ENCODE assay signal across 19 cellular contexts in genomic region chr11:126413426-126413825, GRCh38. TPM values are rescaled to one million over a fixed set of nuclear protein-coding genes. Genes with fewer than 3 reads are reported as not detected.
DNase-seq lines count a peak whose midpoint lies in the region; ATAC-seq and TF ChIP-seq lines count a peak whose summit lies in the region.
"Had no signal": no experiment of that assay in that cellular context is flagged by ENCODE, and none has a peak within 500 bp of the region (broad histone marks: within the 10 kb centered on the region; RNA-seq: fewer than 3 reads in every experiment).

No MANE protein-coding gene starts in this region.

- no peak overlapping the region for H2BK5ac ChIP-seq in H9 (ENCODE audit: insufficient read length, low read length)

- TF ChIP-seq EP300 in gastroesophageal sphincter (IDR thresholded peaks at IDR 0.05) = no peak
- TF ChIP-seq EP300 in stomach (IDR thresholded peaks at IDR 0.05) = no peak

- no peak for DNase-seq in heart left ventricle
- DNase-seq in cardiac septum (ENCODE audit: low spot score) = no peak
- DNase-seq in stomach = no peak
- DNase-seq in upper lobe of right lung = no peak
- DNase-seq in activated CD4-positive, alpha-beta memory T cell treated with anti-CD3 and anti-CD28 coated beads, Interleukin-2, amount 10 ng/mL, durations not matched to agents 7 days and 5 days = no peak
- no peak for DNase-seq in H9
- DNase-seq: CD8-positive, alpha-beta memory T cell; GF-D8; NCI-H1048; NCI-H1694 treated with DMSO at 0.1 percent for 48 hours; NCI-H345; NCI-H526 treated with DMSO at 0.1 percent for 48 hours; PC-3 had no signal

- H3K27me3 Mint-ChIP-seq in activated CD4-positive, alpha-beta memory T cell treated with anti-CD3 and anti-CD28 coated beads, Interleukin-2, amount 10 ng/mL, durations not matched to agents 7 days and 5 days = no peaks in the 10 kb centered on the region
- H3K27me3 Mint-ChIP-seq in H9 (ENCODE audit: low read depth) = no peaks in the 10 kb centered on the region
- H3K27me3 Mint-ChIP-seq: CD8-positive, alpha-beta memory T cell had no signal

- H3K4me3 Mint-ChIP-seq in activated CD4-positive, alpha-beta memory T cell treated with anti-CD3 and anti-CD28 coated beads, Interleukin-2, amount 10 ng/mL, durations not matched to agents 7 days and 5 days = no peak overlapping the region
- no peak overlapping the region for H3K4me3 Mint-ChIP-seq in H9
- H3K4me3 Mint-ChIP-seq: CD8-positive, alpha-beta memory T cell; GM23338 had no signal

- H2AK5ac ChIP-seq in H9 (ENCODE audit: insufficient read length, low read length) = no peak overlapping the region

- H3K27ac ChIP-seq in heart left ventricle (peak overlapping the region in 8 of 12 donors; percentile 4 to 93 (median 85)), gastroesophageal sphincter (peak overlapping the region in 3 of 4 donors; percentile 86 to 89 (median 88)), stomach (peak overlapping the region in 4 of 5 donors; percentile 77 to 90 (median 82)), upper lobe of right lung (peak overlapping the region; percentile 62), H9 (ENCODE audit: insufficient read length, low read depth, low read length) (no peak overlapping the region)
- H3K27ac ChIP-seq: 22Rv1, HL-60 had no signal

- H3K4me3 ChIP-seq in heart left ventricle (no peak overlapping the region), gastroesophageal sphincter (no peak overlapping the region), stomach (no peak overlapping the region), upper lobe of right lung (no peak overlapping the region)
- H3K4me3 ChIP-seq: GM23338, K562 had no signal

- ATAC-seq in heart left ventricle = no peak
- no peak for ATAC-seq in gastroesophageal sphincter
- no peak for ATAC-seq in upper lobe of right lung
- ATAC-seq in HG02938 (IDR thresholded peaks at IDR 0.05; ENCODE audit: unreplicated experiment) = no peak
- ATAC-seq: GM23338, K562, PC-3 had no signal

- no peak overlapping the region for H3T11ph ChIP-seq in H9 (ENCODE audit: low read length)

- H2BK12ac ChIP-seq in H9 (ENCODE audit: insufficient read length, low read depth, low read length) = no peak overlapping the region

- H3K27me3 ChIP-seq in heart left ventricle (no peaks in the 10 kb centered on the region), gastroesophageal sphincter (no peaks in the 10 kb centered on the region), stomach (no peaks in the 10 kb centered on the region), upper lobe of right lung (no peaks in the 10 kb centered on the region), H9 (ENCODE audit: insufficient read depth, low read length) (no peaks in the 10 kb centered on the region; the same call in 1 of the 2 replicates)

- H3K79me1 ChIP-seq in H9 (ENCODE audit: insufficient read depth, low read depth, low read length, poor library complexity, severe bottlenecking) = no peaks in the 10 kb centered on the region

- peaks cover 0 to 36% (median 28%) of the 10 kb centered on the region in 9 donors for H3K36me3 ChIP-seq in heart left ventricle
- H3K36me3 ChIP-seq in gastroesophageal sphincter = peaks cover 0 to 45% of the 10 kb centered on the region in 2 donors
- peaks cover 4 to 26% (median 24%) of the 10 kb centered on the region in 4 donors for H3K36me3 ChIP-seq in stomach
- peaks cover 14% of the 10 kb centered on the region for H3K36me3 ChIP-seq in upper lobe of right lung

- H3K23ac ChIP-seq in H9 (ENCODE audit: insufficient read length, low read depth, low read length) = no peak overlapping the region

- CTCF ChIA-PET in activated CD4-positive, alpha-beta memory T cell treated with anti-CD3 and anti-CD28 coated beads, Interleukin-2, amount 10 ng/mL, durations not matched to agents 7 days and 5 days (lab: Charles Lee) = interaction anchor here (1.7 kb wide), 1 partner anchor 8 kb away, joined by 6 read pairs; no protein-coding TSS in a partner anchor

- no peak overlapping the region for H4K5ac ChIP-seq in H9 (ENCODE audit: insufficient read length, low read depth, low read length)

- POLR2A ChIA-PET in activated CD4-positive, alpha-beta memory T cell treated with anti-CD3 and anti-CD28 coated beads, Interleukin-2, amount 10 ng/mL, durations not matched to agents 7 days and 5 days (lab: Charles Lee) = no interaction called here

- no peak overlapping the region for H3K27ac Mint-ChIP-seq in activated CD4-positive, alpha-beta memory T cell treated with anti-CD3 and anti-CD28 coated beads, Interleukin-2, amount 10 ng/mL, durations not matched to agents 7 days and 5 days
- H3K27ac Mint-ChIP-seq in H9 = no peak overlapping the region
- H3K27ac Mint-ChIP-seq: CD8-positive, alpha-beta memory T cell; GM23338 had no signal

- H3K14ac ChIP-seq in H9 (ENCODE audit: insufficient read depth, low read length) = no peak overlapping the region

- H3K4me1 Mint-ChIP-seq in activated CD4-positive, alpha-beta memory T cell treated with anti-CD3 and anti-CD28 coated beads, Interleukin-2, amount 10 ng/mL, durations not matched to agents 7 days and 5 days = peaks cover 7% of the 10 kb centered on the region
- peaks cover 0 to 8% of the 10 kb centered on the region in 2 experiments; a peak in 2 of 4 replicates for H3K4me1 Mint-ChIP-seq in H9

- H3K9me3 Mint-ChIP-seq in activated CD4-positive, alpha-beta memory T cell treated with anti-CD3 and anti-CD28 coated beads, Interleukin-2, amount 10 ng/mL, durations not matched to agents 7 days and 5 days = no peaks in the 10 kb centered on the region
- H3K9me3 Mint-ChIP-seq in H9 = no peaks in the 10 kb centered on the region
- H3K9me3 Mint-ChIP-seq: CD8-positive, alpha-beta memory T cell; GM23338 had no signal

- H2BK20ac ChIP-seq in H9 (ENCODE audit: low read depth, low read length, poor library complexity, severe bottlenecking) = no peak overlapping the region

- no peak overlapping the region for H2BK120ac ChIP-seq in H9 (ENCODE audit: low read depth, low read length, poor library complexity, severe bottlenecking)

- H3K4me2 ChIP-seq in H9 (ENCODE audit: insufficient read depth, insufficient read length, low read length) = no peak overlapping the region
- H3K4me2 ChIP-seq: GM23338 had no signal

- 90 to 96% (median 92%) methylated on average over 10 to 11 of the region's 11 CpGs for WGBS in heart left ventricle, 4 donors
- WGBS in gastroesophageal sphincter (ENCODE audit: low coverage in 1 of 2), 2 donors = 79 to 100% methylated on average over 1 to 4 of the region's 11 CpGs
- WGBS in stomach, 5 donors = 95 to 97% (median 95%) methylated on average over 11 of the region's 11 CpGs
- no CpG with 5 or more reads among the region's 11 CpGs for WGBS in H9 (ENCODE audit: extremely low coverage, insufficient read length, low lambda C conversion rate)

- no peaks in the 10 kb centered on the region for H4K20me1 ChIP-seq in H9 (ENCODE audit: control insufficient read depth, insufficient read depth, insufficient read length)

- no peak overlapping the region for H2BK15ac ChIP-seq in H9 (ENCODE audit: low read depth, low read length)

- no peak overlapping the region for H3K4ac ChIP-seq in H9 (ENCODE audit: low read depth, low read length)

- H2AFZ ChIP-seq in H9 (ENCODE audit: low read length) = no peak overlapping the region
- H2AFZ ChIP-seq: GM23338 had no signal

- no peak overlapping the region for H4K91ac ChIP-seq in H9 (ENCODE audit: insufficient read length, low read depth, low read length)

- TF ChIP-seq CTCF in heart left ventricle (IDR thresholded peaks at IDR 0.05) (no peak), gastroesophageal sphincter (IDR thresholded peaks at IDR 0.05) (no peak), stomach (IDR thresholded peaks at IDR 0.05) (no peak), upper lobe of right lung (IDR thresholded peaks at IDR 0.05) (no peak), H9 (conservative IDR thresholded peaks at IDR 0.05) (no peak)

- no peak for TF ChIP-seq POLR2A in heart left ventricle (IDR thresholded peaks at IDR 0.05)
- TF ChIP-seq POLR2A in gastroesophageal sphincter (IDR thresholded peaks at IDR 0.05) = no peak
- no peak for TF ChIP-seq POLR2A in stomach (IDR thresholded peaks at IDR 0.05)

- no peaks in the 10 kb centered on the region for H3K36me3 Mint-ChIP-seq in activated CD4-positive, alpha-beta memory T cell treated with anti-CD3 and anti-CD28 coated beads, Interleukin-2, amount 10 ng/mL, durations not matched to agents 7 days and 5 days (ENCODE audit: low read depth)
- peaks cover 8 to 16% (median 8%) of the 10 kb centered on the region in 3 experiments for H3K36me3 Mint-ChIP-seq in H9 (ENCODE audit: insufficient read depth in 1 of 3, low read depth in 3 of 3)

- no peaks in the 10 kb centered on the region for H3K79me2 ChIP-seq in H9 (ENCODE audit: insufficient read depth, low read length)

- H3K9ac ChIP-seq in H9 (ENCODE audit: extremely low read depth, insufficient read length, low read length) = no peak overlapping the region

- no peaks in the 10 kb centered on the region for H3K9me3 ChIP-seq in heart left ventricle
- no peaks in the 10 kb centered on the region for H3K9me3 ChIP-seq in gastroesophageal sphincter
- H3K9me3 ChIP-seq in stomach = no peaks in the 10 kb centered on the region
- H3K9me3 ChIP-seq in upper lobe of right lung = no peaks in the 10 kb centered on the region
- H3K9me3 ChIP-seq in H9 (ENCODE audit: control insufficient read depth, low read depth, low read length) = no peaks in the 10 kb centered on the region

- intact Hi-C loops in heart left ventricle (cut with DNase I) = loop anchor here in 3 of 10 donors (5.0 kb wide), 1 partner anchor 56 kb away; the partner anchor contains the start of gene ST3GAL4 (in 3 of the 3)
- intact Hi-C loops in cardiac septum (cut with DNase I) = loop anchor here (10.0 kb wide), 1 partner anchor 59 kb away; the partner anchor contains the start of gene ST3GAL4
- intact Hi-C loops in stomach (cut with DNase I; ENCODE audit: low total_unique reads) = loop anchor here (10.0 kb wide), 1 partner anchor 99 kb away; no protein-coding TSS in a partner anchor
- intact Hi-C loops in upper lobe of right lung (cut with DNase I) = no loop called here

- H3K18ac ChIP-seq in H9 (ENCODE audit: insufficient read length, low read depth, low read length) = no peak overlapping the region

- no peak overlapping the region for H4K8ac ChIP-seq in H9 (replicated peaks; ENCODE audit: insufficient read length, low read depth, low read length)

- no peaks in the 10 kb centered on the region for H3K23me2 ChIP-seq in H9 (ENCODE audit: insufficient read length, low read depth, low read length, poor library complexity, severe bottlenecking)

- H3K4me1 ChIP-seq in heart left ventricle (peaks cover 3 to 75% (median 49%) of the 10 kb centered on the region in 12 donors), gastroesophageal sphincter (peaks cover 12 to 75% (median 26%) of the 10 kb centered on the region in 3 donors), stomach (peaks cover 22 to 53% (median 42%) of the 10 kb centered on the region in 4 donors), upper lobe of right lung (peaks cover 40% of the 10 kb centered on the region), H9 (ENCODE audit: insufficient read depth, low read length) (no peaks in the 10 kb centered on the region)

- no peak overlapping the region for H3K56ac ChIP-seq in H9 (ENCODE audit: insufficient read length, low read depth, low read length)

RNA-seq across cellular contexts. Expression of gene ST3GAL4, which starts 57.9 kb away (rescaled TPM):
- total RNA-seq in heart left ventricle (10 to 100 TPM; 30.6 to 88.5 (median 59.8) TPM), cardiac septum (55.1 TPM), gastroesophageal sphincter (10 to 100 TPM; 42.1 to 56.2 (median 47.2) TPM), stomach (10 to 100 TPM in 3 of 5 donors, 1 to 10 TPM in 1, not detected in 1; 9.9 to 31.0 (median 18.4) TPM), upper lobe of right lung (39.2 TPM), H9 (2021) (12.2 and 13.6 TPM in 2 replicates)
- polyA plus RNA-seq in heart left ventricle (100 to 1,000 TPM in 1 of 2 donors, 10 to 100 TPM in 1; 66.1 to 168 TPM), stomach (10 to 100 TPM; 12.5 to 26.0 (median 15.7) TPM)
- total RNA-seq in activated CD4-positive, alpha-beta memory T cell treated with anti-CD3 and anti-CD28 coated beads, Interleukin-2, amount 10 ng/mL, durations not matched to agents 7 days and 5 days = 1 to 10 TPM; 7.4 to 8.5 TPM
